In genomic region chr10:62856021-62856420, GRCh38 we compare ENCODE assay signal across 20 cellular contexts. TPM values are rescaled to one million over a fixed set of nuclear protein-coding genes. Genes with fewer than 3 reads are reported as not detected.
DNase-seq lines count a peak whose midpoint lies in the region; ATAC-seq and TF ChIP-seq lines count a peak whose summit lies in the region.
"Had no signal": no experiment of that assay in that cellular context is flagged by ENCODE, and none has a peak within 500 bp of the region (broad histone marks: within the 10 kb centered on the region; RNA-seq: fewer than 3 reads in every experiment).

No MANE protein-coding gene starts in this region.

- TF ChIP-seq CTCF in NB4 (IDR thresholded peaks at IDR 0.05; ENCODE audit: low read depth, low read length) (no peak), left lung (IDR thresholded peaks at IDR 0.05) (no peak)

- no peaks in the 10 kb centered on the region for H3K27me3 ChIP-seq in left lung
- H3K27me3 ChIP-seq: adrenal gland; BLaER1 treated with 17β-estradiol and CSF1 and Interleukin-3, amounts not matched to agents 10 nM and 100 nM; hepatocyte had no signal

- H3K27ac ChIP-seq in left lung, result no peak overlapping the region
- H3K27ac ChIP-seq: adrenal gland, hepatocyte had no signal

- no peak for TF ChIP-seq POLR2A in NB4 (IDR thresholded peaks at IDR 0.05; ENCODE audit: extremely low read depth, insufficient read length)

- H3K9me3 Mint-ChIP-seq in activated T-cell treated with anti-CD3 and anti-CD28 coated beads, Interleukin-2, amount 50 U/mL, for 72 hours, result no peaks in the 10 kb centered on the region
- H3K9me3 Mint-ChIP-seq in activated naive CD8-positive, alpha-beta T cell treated with anti-CD3 and anti-CD28 coated beads for 36 hours, result no peaks in the 10 kb centered on the region
- no peaks in the 10 kb centered on the region for H3K9me3 Mint-ChIP-seq in stimulated activated naive CD8-positive, alpha-beta T cell treated with anti-CD3 and anti-CD28 coated beads, Interleukin-15, Interleukin-2, amounts not matched to agents 100 ng/mL and 50 ng/mL, for 24 hours

- intact Hi-C loops in left lung (cut with DNase I), result no loop called here

- H3K4me3 Mint-ChIP-seq in activated T-cell treated with anti-CD3 and anti-CD28 coated beads, Interleukin-2, amount 50 U/mL, for 72 hours, result peak overlapping the region; percentile 38 to 46
- H3K4me3 Mint-ChIP-seq in activated naive CD8-positive, alpha-beta T cell treated with anti-CD3 and anti-CD28 coated beads for 36 hours, result no peak overlapping the region
- peak overlapping the region; percentile 41 for H3K4me3 Mint-ChIP-seq in stimulated activated naive CD8-positive, alpha-beta T cell treated with anti-CD3 and anti-CD28 coated beads, Interleukin-15, Interleukin-2, amounts not matched to agents 100 ng/mL and 50 ng/mL, for 24 hours
- H3K4me3 Mint-ChIP-seq: brain, naive B cell had no signal

- DNase-seq in activated T-cell treated with anti-CD3 and anti-CD28 coated beads, Interleukin-2, amount 50 U/mL, for 72 hours, result no peak
- DNase-seq in activated T-cell treated with anti-CD3 and anti-CD28 coated beads for 4 hours (no peak), NB4 (ENCODE audit: low read depth) (peak; percentile 40), left lung (no peak)
- DNase-seq in activated naive CD8-positive, alpha-beta T cell treated with anti-CD3 and anti-CD28 coated beads for 36 hours, result no peak
- DNase-seq: ACHN; activated CD4-positive, alpha-beta T cell treated with anti-CD3 and anti-CD28 coated beads, Interleukin-2, amount 50 U/mL, for 4 hours; adrenal gland; naive B cell; NCI-H1092; NCI-H187 treated with DMSO at 0.1 percent for 48 hours; NCI-H526 had no signal

- H3K9me3 ChIP-seq in left lung, result no peaks in the 10 kb centered on the region
- H3K9me3 ChIP-seq: adrenal gland, HAP-1 had no signal

- H3K36me3 Mint-ChIP-seq in activated T-cell treated with anti-CD3 and anti-CD28 coated beads, Interleukin-2, amount 50 U/mL, for 72 hours (ENCODE audit: insufficient read depth in 2 of 2), result no peaks in the 10 kb centered on the region
- H3K36me3 Mint-ChIP-seq in activated naive CD8-positive, alpha-beta T cell treated with anti-CD3 and anti-CD28 coated beads for 36 hours, result peaks cover under 1% of the 10 kb centered on the region
- peaks cover 5% of the 10 kb centered on the region for H3K36me3 Mint-ChIP-seq in stimulated activated naive CD8-positive, alpha-beta T cell treated with anti-CD3 and anti-CD28 coated beads, Interleukin-15, Interleukin-2, amounts not matched to agents 100 ng/mL and 50 ng/mL, for 24 hours (ENCODE audit: low read depth)
- H3K36me3 Mint-ChIP-seq: brain, naive B cell had no signal

- peak overlapping the region; percentile 78 for H3K27ac Mint-ChIP-seq in activated T-cell treated with anti-CD3 and anti-CD28 coated beads, Interleukin-2, amount 50 U/mL, for 72 hours
- H3K27ac Mint-ChIP-seq in activated naive CD8-positive, alpha-beta T cell treated with anti-CD3 and anti-CD28 coated beads for 36 hours, result peak overlapping the region; percentile 70
- H3K27ac Mint-ChIP-seq in stimulated activated naive CD8-positive, alpha-beta T cell treated with anti-CD3 and anti-CD28 coated beads, Interleukin-15, Interleukin-2, amounts not matched to agents 100 ng/mL and 50 ng/mL, for 24 hours, result peak overlapping the region; percentile 88
- H3K27ac Mint-ChIP-seq: brain had no signal

- ATAC-seq in activated T-cell treated with anti-CD3 and anti-CD28 coated beads, Interleukin-2, amount 50 U/mL, for 72 hours (replicated peaks in 1 of 2), result peak; percentile 63 to 69
- ATAC-seq in GM21423 (IDR thresholded peaks at IDR 0.05; ENCODE audit: unreplicated experiment), result no peak
- ATAC-seq in left lung, result no peak
- ATAC-seq: esophagus mucosa, HepG2 had no signal

- peaks cover 3 to 15% of the 10 kb centered on the region in 2 donors for H3K4me1 ChIP-seq in left lung
- H3K4me1 ChIP-seq: adrenal gland, HAP-1 had no signal

- no peak overlapping the region for H3K4me3 ChIP-seq in NB4 (ENCODE audit: low read depth, low read length)
- no peak overlapping the region for H3K4me3 ChIP-seq in left lung
- H3K4me3 ChIP-seq: adrenal gland; BLaER1 treated with 17β-estradiol and CSF1 and Interleukin-3, amounts not matched to agents 10 nM and 100 nM; HAP-1; hepatocyte had no signal

- peaks cover 6% of the 10 kb centered on the region for H3K27me3 Mint-ChIP-seq in activated T-cell treated with anti-CD3 and anti-CD28 coated beads, Interleukin-2, amount 50 U/mL, for 72 hours (ENCODE audit: low read depth)
- peaks cover 4% of the 10 kb centered on the region for H3K27me3 Mint-ChIP-seq in activated naive CD8-positive, alpha-beta T cell treated with anti-CD3 and anti-CD28 coated beads for 36 hours
- H3K27me3 Mint-ChIP-seq in stimulated activated naive CD8-positive, alpha-beta T cell treated with anti-CD3 and anti-CD28 coated beads, Interleukin-15, Interleukin-2, amounts not matched to agents 100 ng/mL and 50 ng/mL, for 24 hours, result no peaks in the 10 kb centered on the region
- H3K27me3 Mint-ChIP-seq: naive B cell had no signal

- no peaks in the 10 kb centered on the region for H3K36me3 ChIP-seq in left lung
- H3K36me3 ChIP-seq: adrenal gland; BLaER1 treated with 17β-estradiol and CSF1 and Interleukin-3, amounts not matched to agents 10 nM and 100 nM; HAP-1 had no signal

- peaks cover 76% of the 10 kb centered on the region for H3K4me1 Mint-ChIP-seq in activated T-cell treated with anti-CD3 and anti-CD28 coated beads, Interleukin-2, amount 50 U/mL, for 72 hours (ENCODE audit: low read depth)
- peaks cover 58% of the 10 kb centered on the region for H3K4me1 Mint-ChIP-seq in activated naive CD8-positive, alpha-beta T cell treated with anti-CD3 and anti-CD28 coated beads for 36 hours
- H3K4me1 Mint-ChIP-seq in stimulated activated naive CD8-positive, alpha-beta T cell treated with anti-CD3 and anti-CD28 coated beads, Interleukin-15, Interleukin-2, amounts not matched to agents 100 ng/mL and 50 ng/mL, for 24 hours (ENCODE audit: low read depth), result peaks cover 73% of the 10 kb centered on the region

RNA-seq across cellular contexts. Expression of gene EGR2, which starts 39.9 kb away (rescaled TPM):
- total RNA-seq in activated T-cell treated with anti-CD3 and anti-CD28 coated beads, Interleukin-2, amount 50 U/mL, for 72 hours, result 10 to 100 TPM; 64.3 to 76.7 TPM
- 10 to 100 TPM; 52.1 to 53.2 TPM for total RNA-seq in activated naive CD8-positive, alpha-beta T cell treated with anti-CD3 and anti-CD28 coated beads for 36 hours
- 10 to 100 TPM; 11.6 to 14.2 TPM for total RNA-seq in left lung

RNA-seq across cellular contexts. Expression of gene ADO, which starts 51.5 kb away (rescaled TPM):
- total RNA-seq in activated T-cell treated with anti-CD3 and anti-CD28 coated beads, Interleukin-2, amount 50 U/mL, for 72 hours, result 10 to 100 TPM; 26.3 to 33.4 TPM
- 10 to 100 TPM; 22.5 to 23.3 TPM for total RNA-seq in activated naive CD8-positive, alpha-beta T cell treated with anti-CD3 and anti-CD28 coated beads for 36 hours
- total RNA-seq in left lung, result 10 to 100 TPM; 17.0 to 19.3 TPM

Comparison
In these comparisons a context has a peak if more than half of its experiments do, and no peak if none do; other contexts are left out.
1. ATAC-seq: peak in activated T-cell treated with anti-CD3 and anti-CD28 coated beads, Interleukin-2, amount 50 U/mL, for 72 hours (2 of 2); none in GM21423 (single experiment) and left lung (single experiment).
2. Peak in every context shown above with its lines, with median percentiles within 50 percentile points of each other: H3K27ac Mint-ChIP-seq.